Comparison of ENCODE assay signal across 12 cellular contexts in the genomic region with DNA sequence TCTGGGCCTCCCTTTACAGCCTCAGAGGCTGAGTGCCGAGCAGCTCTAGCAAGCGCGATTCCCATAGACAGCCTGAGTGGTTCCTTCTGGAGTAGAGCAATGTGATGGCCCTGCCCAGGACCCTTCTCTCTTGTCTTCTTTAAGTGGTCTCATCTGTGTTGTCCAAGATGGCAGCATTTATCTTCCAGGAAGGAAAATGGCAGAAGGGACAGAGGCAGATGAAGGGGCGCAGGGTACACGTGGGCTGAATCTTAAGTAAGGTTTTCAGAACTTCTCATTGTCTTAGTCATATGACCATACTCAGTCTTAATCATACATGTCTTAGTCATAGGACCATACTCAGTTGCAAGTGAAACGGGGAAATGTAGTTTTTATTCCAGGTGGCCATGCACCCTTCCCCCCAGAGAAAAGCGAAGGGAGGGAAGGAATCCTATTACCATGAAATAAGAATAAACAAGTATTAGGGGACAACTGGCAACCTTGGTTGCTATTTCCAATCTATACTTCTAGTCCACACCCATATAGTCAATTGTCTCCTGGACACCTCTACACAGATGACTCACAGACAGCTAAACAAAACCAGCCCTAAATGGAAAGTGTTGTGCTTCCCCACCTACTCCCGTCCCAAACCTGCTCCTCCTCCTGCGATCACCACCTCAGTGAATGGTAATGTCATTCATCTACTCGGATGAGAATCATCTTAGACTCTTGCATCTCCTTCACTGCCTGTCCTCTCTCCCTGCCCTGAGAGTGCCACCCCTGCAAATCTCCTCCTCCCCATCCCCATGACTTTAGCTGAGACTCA. TPM values are rescaled to one million over a fixed set of nuclear protein-coding genes. Genes with fewer than 3 reads are reported as not detected.
A peak's percentile ranks its signal among the peaks of the same experiment; 100 is the strongest.
DNase-seq lines count a peak whose midpoint lies in the region; ATAC-seq, FAIRE-seq and TF ChIP-seq lines count a peak whose summit lies in the region.
"Had no signal": no experiment of that assay in that cellular context is flagged by ENCODE, and none has a peak within 500 bp of the region (broad histone marks: within the 10 kb centered on the region; RNA-seq: fewer than 3 reads in every experiment).

No MANE protein-coding gene starts in this region.

- POLR2A ChIA-PET in A549 (lab: Yijun Ruan, JAX): no interaction called here

- WGBS in A549 (ENCODE audit: missing lambda C conversion rate): 62% methylated on average over 10 of the region's 10 CpGs

- H3K9me3 ChIP-seq in A549 (no peaks in the 10 kb centered on the region), neural progenitor cell (ENCODE audit: low read depth) (no peaks in the 10 kb centered on the region)
- H3K9me3 ChIP-seq: SJCRH30 had no signal

- TF ChIP-seq RAD21 in A549 (conservative IDR thresholded peaks at IDR 0.05 in 1 of 2, IDR thresholded peaks at IDR 0.05 in 1 of 2): no peak

- H4K20me1 ChIP-seq in neural progenitor cell (ENCODE audit: low read depth): no peaks in the 10 kb centered on the region

- no peak for DNase-seq in A549 (ENCODE audit: low read depth in 1 of 2, low spot score in 1 of 2)
- DNase-seq in activated T-cell treated with anti-CD3 and anti-CD28 coated beads, Interleukin-2, amount 50 U/mL, for 4 hours: no peak
- DNase-seq in neural progenitor cell (ENCODE audit: low spot score): no peak
- DNase-seq in KBM-7: no peak
- DNase-seq: CD8-positive, alpha-beta T cell; immature natural killer cell; NCI-H187 had no signal

- peak overlapping the region; percentile 4 for H3K4me3 Mint-ChIP-seq in activated T-cell treated with anti-CD3 and anti-CD28 coated beads, Interleukin-2, amount 50 U/mL, for 4 hours
- no peak overlapping the region for H3K4me3 Mint-ChIP-seq in neural progenitor cell
- H3K4me3 Mint-ChIP-seq: CD8-positive, alpha-beta T cell; immature natural killer cell had no signal

- TF ChIP-seq EP300 in A549 (IDR thresholded peaks at IDR 0.05): no peak

- TF ChIP-seq CTCF in A549 (IDR thresholded peaks at IDR 0.05) (no peak), neural progenitor cell (IDR thresholded peaks at IDR 0.05) (no peak)

- H3K27ac ChIP-seq in A549 (peak overlapping the region in 1 of 2 experiments; percentile 33; a peak in 2 of 6 replicates), neural progenitor cell (no peak overlapping the region)
- H3K27ac ChIP-seq: SJCRH30 had no signal

- in situ Hi-C loops in KBM-7 (cut with MboI; ENCODE audit: low pct_unique_long_range_greater_than_20kb, low sequenced_read_pairs): no loop called here

- H3F3A ChIP-seq in neural progenitor cell (ENCODE audit: low read depth): no peaks in the 10 kb centered on the region

- H3K4me1 Mint-ChIP-seq in activated T-cell treated with anti-CD3 and anti-CD28 coated beads, Interleukin-2, amount 50 U/mL, for 4 hours (ENCODE audit: low read depth): peaks cover 28% of the 10 kb centered on the region
- H3K4me1 Mint-ChIP-seq in neural progenitor cell: peaks cover 22% of the 10 kb centered on the region
- H3K4me1 Mint-ChIP-seq: immature natural killer cell had no signal

- peak overlapping the region; percentile 29 for H3K4me2 ChIP-seq in A549
- no peak overlapping the region for H3K4me2 ChIP-seq in neural progenitor cell

- TF ChIP-seq POLR2A in A549 (IDR thresholded peaks at IDR 0.05; ENCODE audit: low read length): no peak

- ATAC-seq in A549: peak; percentile 57 to 60; a peak in 5 of 6 replicates
- ATAC-seq in HG02610 (IDR thresholded peaks at IDR 0.05; ENCODE audit: unreplicated experiment): peak; percentile 39
- peak; percentile 91 to 93 for ATAC-seq in activated T-cell treated with anti-CD3 and anti-CD28 coated beads, Interleukin-2, amount 50 U/mL, for 4 hours
- no peak for ATAC-seq in GM19023 (IDR thresholded peaks at IDR 0.05; ENCODE audit: unreplicated experiment)
- no peak for ATAC-seq in HG03045 (IDR thresholded peaks at IDR 0.05; ENCODE audit: unreplicated experiment)
- no peak for ATAC-seq in HG02884 (IDR thresholded peaks at IDR 0.05; ENCODE audit: unreplicated experiment)
- ATAC-seq: CD8-positive, alpha-beta T cell had no signal

- H2AFZ ChIP-seq in neural progenitor cell (replicated peaks): no peak overlapping the region

- no peak overlapping the region for H3K9ac ChIP-seq in neural progenitor cell

- H3K9me3 Mint-ChIP-seq in activated T-cell treated with anti-CD3 and anti-CD28 coated beads, Interleukin-2, amount 50 U/mL, for 4 hours: peaks cover 4% of the 10 kb centered on the region
- H3K9me3 Mint-ChIP-seq in neural progenitor cell: no peaks in the 10 kb centered on the region
- H3K9me3 Mint-ChIP-seq: CD8-positive, alpha-beta T cell; immature natural killer cell had no signal

- peak overlapping the region; percentile 28 for H3K27ac Mint-ChIP-seq in neural progenitor cell
- H3K27ac Mint-ChIP-seq: CD8-positive, alpha-beta T cell; immature natural killer cell had no signal

- no peak for FAIRE-seq in A549 (lab: Jason Lieb, UNC)

- CTCF ChIA-PET in A549 (lab: Yijun Ruan, JAX): interaction anchor here (0.9 kb wide), 1 partner anchor 193 kb away, joined by 3 read pairs; no protein-coding TSS in a partner anchor

- H3K4me1 ChIP-seq in A549 (peaks cover 12% of the 10 kb centered on the region; the same call in 2 of the 3 replicates), neural progenitor cell (peaks cover 24% of the 10 kb centered on the region)
- H3K4me1 ChIP-seq: SJCRH30 had no signal

- no peak overlapping the region for H3K4me3 ChIP-seq in A549
- no peak overlapping the region for H3K4me3 ChIP-seq in neural progenitor cell
- H3K4me3 ChIP-seq: SJCRH30 had no signal

- H3K79me2 ChIP-seq in neural progenitor cell (ENCODE audit: low read depth): no peaks in the 10 kb centered on the region

- peaks cover 17% of the 10 kb centered on the region for H3K27me3 Mint-ChIP-seq in activated T-cell treated with anti-CD3 and anti-CD28 coated beads, Interleukin-2, amount 50 U/mL, for 4 hours (ENCODE audit: low read depth)
- peaks cover 4% of the 10 kb centered on the region for H3K27me3 Mint-ChIP-seq in neural progenitor cell (ENCODE audit: insufficient read depth, low read depth)

- no peaks in the 10 kb centered on the region for H3K27me3 ChIP-seq in neural progenitor cell
- H3K27me3 ChIP-seq: SJCRH30 had no signal

- H3K36me3 ChIP-seq in neural progenitor cell: no peaks in the 10 kb centered on the region
- H3K36me3 ChIP-seq: SJCRH30 had no signal

- no peaks in the 10 kb centered on the region for H3K36me3 Mint-ChIP-seq in activated T-cell treated with anti-CD3 and anti-CD28 coated beads, Interleukin-2, amount 50 U/mL, for 4 hours (ENCODE audit: insufficient read depth)
- no peaks in the 10 kb centered on the region for H3K36me3 Mint-ChIP-seq in neural progenitor cell
- H3K36me3 Mint-ChIP-seq: CD8-positive, alpha-beta T cell; immature natural killer cell had no signal

TF ChIP-seq in A549, 52 proteins besides CTCF, POLR2A, EP300 and RAD21:
- TF ChIP-seq EHF (CRISPR knock-in tag; IDR thresholded peaks at IDR 0.05) (no peak), GATA3 (IDR thresholded peaks at IDR 0.05; ENCODE audit: borderline replicate concordance) (no peak)
- TF ChIP-seq, protein P1, sequence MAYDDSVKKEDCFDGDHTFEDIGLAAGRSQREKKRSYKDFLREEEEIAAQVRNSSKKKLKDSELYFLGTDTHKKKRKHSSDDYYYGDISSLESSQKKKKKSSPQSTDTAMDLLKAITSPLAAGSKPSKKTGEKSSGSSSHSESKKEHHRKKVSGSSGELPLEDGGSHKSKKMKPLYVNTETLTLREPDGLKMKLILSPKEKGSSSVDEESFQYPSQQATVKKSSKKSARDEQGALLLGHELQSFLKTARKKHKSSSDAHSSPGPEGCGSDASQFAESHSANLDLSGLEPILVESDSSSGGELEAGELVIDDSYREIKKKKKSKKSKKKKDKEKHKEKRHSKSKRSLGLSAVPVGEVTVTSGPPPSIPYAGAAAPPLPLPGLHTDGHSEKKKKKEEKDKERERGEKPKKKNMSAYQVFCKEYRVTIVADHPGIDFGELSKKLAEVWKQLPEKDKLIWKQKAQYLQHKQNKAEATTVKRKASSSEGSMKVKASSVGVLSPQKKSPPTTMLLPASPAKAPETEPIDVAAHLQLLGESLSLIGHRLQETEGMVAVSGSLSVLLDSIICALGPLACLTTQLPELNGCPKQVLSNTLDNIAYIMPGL (CRISPR knock-in tag; IDR thresholded peaks at IDR 0.05; ENCODE audit: borderline replicate concordance): no peak

RNA-seq across cellular contexts. Expression of a gene that starts 13.3 kb away (rescaled TPM):
- polyA plus RNA-seq in A549 (2011; rRNA removed) (not detected in 2 replicates), A549 (2017; fragmentation: RNase III; extraction: RNeasy Plus Mini Kit Qiagen cat#74134 plus additional on column Dnase treatment) (0.08 to 0.12 TPM (median 0.09 TPM) in 3 replicates)
- polyA plus RNA-seq in A549 (2012; cell fraction: cytosol; rRNA removed): 0.03 TPM in 1 of 2 replicates, not detected in the other
- 0.04 TPM in 1 of 2 replicates, not detected in the other for polyA plus RNA-seq in A549 (2012; cell fraction: nucleus; rRNA removed)
- polyA minus RNA-seq in A549 (2011; rRNA and poly(A)+ RNA removed): not detected in 2 replicates
- not detected for total RNA-seq in activated T-cell treated with anti-CD3 and anti-CD28 coated beads, Interleukin-2, amount 50 U/mL, for 4 hours
- total RNA-seq in neural progenitor cell (ENCODE audit: low replicate concordance): not detected in 2 replicates
- total RNA-seq: CD8-positive, alpha-beta T cell; SJCRH30 had no signal
- polyA plus RNA-seq: immature natural killer cell had no signal

RNA-seq across cellular contexts. Expression of a gene that starts 59.8 kb away (rescaled TPM):
- 86.1 and 105 TPM in 2 replicates for polyA plus RNA-seq in A549 (2011; rRNA removed)
- 10.8 and 12.4 TPM in 2 replicates for polyA plus RNA-seq in A549 (2012; cell fraction: cytosol; rRNA removed)
- 5.8 and 10.4 TPM in 2 replicates for polyA plus RNA-seq in A549 (2012; cell fraction: nucleus; rRNA removed)
- 33.7 to 38.9 TPM (median 37.5 TPM) in 3 replicates for polyA plus RNA-seq in A549 (2017; fragmentation: RNase III; extraction: RNeasy Plus Mini Kit Qiagen cat#74134 plus additional on column Dnase treatment)
- polyA minus RNA-seq in A549 (2011; rRNA and poly(A)+ RNA removed): 58.6 and 66.1 TPM in 2 replicates
- 10 to 100 TPM; 25.2 to 26.7 (median 25.8) TPM for total RNA-seq in activated T-cell treated with anti-CD3 and anti-CD28 coated beads, Interleukin-2, amount 50 U/mL, for 4 hours
- total RNA-seq in neural progenitor cell (ENCODE audit: low replicate concordance): 54.8 and 75.0 TPM in 2 replicates

Comparison
In these comparisons a context has a peak if more than half of its experiments do, and no peak if none do; other contexts are left out.
1. ATAC-seq: peak in A549 (2 of 2), HG02610 (single experiment) and activated T-cell treated with anti-CD3 and anti-CD28 coated beads, Interleukin-2, amount 50 U/mL, for 4 hours (2 of 2); none in GM19023 (single experiment), HG03045 (single experiment) and HG02884 (single experiment).